8 cellular contexts compared by ENCODE assay signal in genomic region chr19:33819875-33820781, GRCh38. TPM values are rescaled to one million over a fixed set of nuclear protein-coding genes. Genes with fewer than 3 reads are reported as not detected.
A peak's percentile ranks its signal among the peaks of the same experiment; 100 is the strongest.
DNase-seq lines count a peak whose midpoint lies in the region; ATAC-seq and TF ChIP-seq lines count a peak whose summit lies in the region.

No MANE protein-coding gene starts in this region.

- H3K27me3 Mint-ChIP-seq in naive B cell: no peaks in the 10 kb centered on the region

- no peaks in the 10 kb centered on the region for H3K36me3 Mint-ChIP-seq in naive B cell

- H3K27ac ChIP-seq in suprapubic skin: peak overlapping the region; percentile 91

- peak overlapping the region; percentile 75 to 92 (median 82) for H3K4me3 Mint-ChIP-seq in naive B cell

- H3K9me3 ChIP-seq in suprapubic skin: no peaks in the 10 kb centered on the region

- peaks cover 15 to 43% (median 28%) of the 10 kb centered on the region in 3 donors for H3K4me1 Mint-ChIP-seq in naive B cell

- no peak for TF ChIP-seq EP300 in suprapubic skin (IDR thresholded peaks at IDR 0.05)

- ATAC-seq in GM19043 (IDR thresholded peaks at IDR 0.05; ENCODE audit: low read depth, unreplicated experiment): peak; percentile 51
- ATAC-seq in naive B cell (ENCODE audit: low read depth in 2 of 2): peak; percentile 78 to 80
- no peak for ATAC-seq in HG02763 (IDR thresholded peaks at IDR 0.05; ENCODE audit: unreplicated experiment)

- H3K27ac Mint-ChIP-seq in naive B cell: peak overlapping the region in 5 of 6 donors; percentile 39 to 88 (median 67)

- peaks cover 54% of the 10 kb centered on the region for H3K4me1 ChIP-seq in suprapubic skin

- H3K27me3 ChIP-seq in suprapubic skin: no peaks in the 10 kb centered on the region

- WGBS in suprapubic skin: 9% methylated on average over 8 of the region's 61 CpGs

- H3K36me3 ChIP-seq in suprapubic skin: no peaks in the 10 kb centered on the region

- no peak for TF ChIP-seq POLR2A in suprapubic skin (IDR thresholded peaks at IDR 0.05)

- H3K4me3 ChIP-seq in suprapubic skin: peak overlapping the region; percentile 41

- no peak for TF ChIP-seq CTCF in suprapubic skin (IDR thresholded peaks at IDR 0.05)

- peak; percentile 28 to 89 for DNase-seq in NCI-H526 (lab: John Stamatoyannopoulos, UW)
- peak; percentile 19 for DNase-seq in activated T-cell treated with anti-CD3 and anti-CD28 coated beads for 4 hours
- peak; percentile 89 for DNase-seq in fibroblast of gingiva (ENCODE audit: low read depth)
- peak; percentile 62 for DNase-seq in naive B cell
- peak; percentile 92 for DNase-seq in suprapubic skin (ENCODE audit: low spot score in 2 of 2)
- no peak for DNase-seq in GOT3 (lab: John Stamatoyannopoulos, UW)

- H3K9me3 Mint-ChIP-seq in naive B cell: no peaks in the 10 kb centered on the region

RNA-seq across cellular contexts. Expression of gene KCTD15, which starts 23.5 kb away (rescaled TPM):
- polyA plus RNA-seq in naive B cell (ENCODE audit: low read depth in 6 of 6): under 1 TPM in 1 of 6 donors, not detected in 5; 0.19 TPM
- total RNA-seq in suprapubic skin: 100 to 1,000 TPM; 153 to 189 (median 171) TPM
